ENCODE assay signal across 16 cellular contexts in genomic region chr18:9092665-9093064, GRCh38. TPM values are rescaled to one million over a fixed set of nuclear protein-coding genes. Genes with fewer than 3 reads are reported as not detected.
DNase-seq lines count a peak whose midpoint lies in the region; ATAC-seq and TF ChIP-seq lines count a peak whose summit lies in the region.
"Had no signal": no experiment of that assay in that cellular context is flagged by ENCODE, and none has a peak within 500 bp of the region (broad histone marks: within the 10 kb centered on the region; RNA-seq: fewer than 3 reads in every experiment).

No MANE protein-coding gene starts in this region.

- H3K36me3 Mint-ChIP-seq in CD4-positive, alpha-beta T cell (ENCODE audit: low read depth), result no peaks in the 10 kb centered on the region
- peaks cover 22% of the 10 kb centered on the region for H3K36me3 Mint-ChIP-seq in activated T-helper 2 cell treated with anti-CD3 and anti-CD28 coated beads, Interferon-gamma antibody, Interleukin-2, Interleukin-4, amounts not matched to agents 10 μg/mL and 5 μg/mL and 100 μg/mL, durations not matched to agents 14 hours and 24 hours and 36 hours (ENCODE audit: low read depth)

- ATAC-seq in CD4-positive, alpha-beta T cell (ENCODE audit: poor library complexity), result no peak
- no peak for ATAC-seq in GM18870 (IDR thresholded peaks at IDR 0.05; ENCODE audit: unreplicated experiment)

- H3K9me3 Mint-ChIP-seq in CD4-positive, alpha-beta T cell, result no peaks in the 10 kb centered on the region
- peaks cover 4% of the 10 kb centered on the region for H3K9me3 Mint-ChIP-seq in activated T-helper 2 cell treated with anti-CD3 and anti-CD28 coated beads, Interferon-gamma antibody, Interleukin-2, Interleukin-4, amounts not matched to agents 10 μg/mL and 5 μg/mL and 100 μg/mL, durations not matched to agents 14 hours and 24 hours and 36 hours

- CTCF ChIA-PET in CD4-positive, alpha-beta T cell (lab: Charles Lee), result interaction anchor here (1.4 to 2.0 kb wide), 2 partner anchors 9 to 19 kb away, joined by 3 to 6 read pairs; no protein-coding TSS in a partner anchor

- no peaks in the 10 kb centered on the region for H3K9me3 ChIP-seq in CD4-positive, alpha-beta T cell (ENCODE audit: control insufficient read depth, low read length)
- H3K9me3 ChIP-seq: HAP-1, thoracic aorta had no signal

- H3K4me3 Mint-ChIP-seq in CD4-positive, alpha-beta T cell, result no peak overlapping the region
- no peak overlapping the region for H3K4me3 Mint-ChIP-seq in activated T-helper 2 cell treated with anti-CD3 and anti-CD28 coated beads, Interferon-gamma antibody, Interleukin-2, Interleukin-4, amounts not matched to agents 10 μg/mL and 5 μg/mL and 100 μg/mL, durations not matched to agents 14 hours and 24 hours and 36 hours (ENCODE audit: low read depth)

- no peak for TF ChIP-seq POLR2A in erythroblast (IDR thresholded peaks at IDR 0.05; ENCODE audit: low read length)

- peak overlapping the region; percentile 50 for H3K27ac Mint-ChIP-seq in CD4-positive, alpha-beta T cell
- H3K27ac Mint-ChIP-seq in activated T-helper 2 cell treated with anti-CD3 and anti-CD28 coated beads, Interferon-gamma antibody, Interleukin-2, Interleukin-4, amounts not matched to agents 10 μg/mL and 5 μg/mL and 100 μg/mL, durations not matched to agents 14 hours and 24 hours and 36 hours, result peak overlapping the region; percentile 99

- H3K27me3 ChIP-seq in CD4-positive, alpha-beta T cell (ENCODE audit: control insufficient read depth, insufficient read depth, low read length), result no peaks in the 10 kb centered on the region
- H3K27me3 ChIP-seq: dorsolateral prefrontal cortex had no signal

- no peak overlapping the region for H3K27ac ChIP-seq in CD4-positive, alpha-beta T cell (ENCODE audit: low read depth, low read length)
- H3K27ac ChIP-seq: dorsolateral prefrontal cortex, thoracic aorta had no signal

- no peaks in the 10 kb centered on the region for H3K27me3 Mint-ChIP-seq in CD4-positive, alpha-beta T cell
- no peaks in the 10 kb centered on the region for H3K27me3 Mint-ChIP-seq in activated T-helper 2 cell treated with anti-CD3 and anti-CD28 coated beads, Interferon-gamma antibody, Interleukin-2, Interleukin-4, amounts not matched to agents 10 μg/mL and 5 μg/mL and 100 μg/mL, durations not matched to agents 14 hours and 24 hours and 36 hours (ENCODE audit: low read depth)

- intact Hi-C loops in CD4-positive, alpha-beta T cell (cut with DNase I, micrococcal nuclease), result no loop called here
- intact Hi-C loops in activated T-helper 2 cell treated with anti-CD3 and anti-CD28 coated beads, Interferon-gamma antibody, Interleukin-2, Interleukin-4, amounts not matched to agents 10 μg/mL and 5 μg/mL and 100 μg/mL, durations not matched to agents 14 hours and 24 hours and 36 hours (cut with micrococcal nuclease), result no loop called here

- DNase-seq in CD4-positive, alpha-beta T cell, result no peak
- DNase-seq in GF-D8 (lab: John Stamatoyannopoulos, UW) (peak; percentile 30), iris pigment epithelial cell (ENCODE audit: low read depth) (peak; percentile 68), erythroblast (lab: John Stamatoyannopoulos, UW) (no peak), NCI-H2029 treated with DMSO at 0.1 percent for 48 hours (lab: John Stamatoyannopoulos, UW) (no peak)
- no peak for DNase-seq in activated T-helper 2 cell treated with anti-CD3 and anti-CD28 coated beads, Interferon-gamma antibody, Interleukin-2, Interleukin-4, amounts not matched to agents 10 μg/mL and 5 μg/mL and 100 μg/mL, durations not matched to agents 14 hours and 24 hours and 36 hours (ENCODE audit: low spot score)
- no peak for DNase-seq in NK-92 treated with Interleukin-12 subunit alpha and Interleukin-12 subunit beta, amount 100 ng/mL, for 24 hours (lab: John Stamatoyannopoulos, UW)
- DNase-seq: activated CD8-positive, alpha-beta memory T cell treated with anti-CD3 and anti-CD28 coated beads for 24 hours; amniotic stem cell; dorsolateral prefrontal cortex; kidney; MM.1S; NCI-H2171 treated with DMSO at 0.1 percent for 48 hours had no signal

- H3K4me1 Mint-ChIP-seq in CD4-positive, alpha-beta T cell (ENCODE audit: low read depth), result peaks cover 68% of the 10 kb centered on the region
- H3K4me1 Mint-ChIP-seq in activated T-helper 2 cell treated with anti-CD3 and anti-CD28 coated beads, Interferon-gamma antibody, Interleukin-2, Interleukin-4, amounts not matched to agents 10 μg/mL and 5 μg/mL and 100 μg/mL, durations not matched to agents 14 hours and 24 hours and 36 hours (ENCODE audit: low read depth), result peaks cover 74% of the 10 kb centered on the region

- POLR2A ChIA-PET in CD4-positive, alpha-beta T cell (lab: Charles Lee), result interaction anchor here (1.2 to 1.6 kb wide), 2 partner anchors 9 kb away, joined by 5 read pairs; no protein-coding TSS in a partner anchor

- no peak for TF ChIP-seq CTCF in CD4-positive, alpha-beta T cell (IDR thresholded peaks at IDR 0.05)

RNA-seq across cellular contexts. Expression of gene NDUFV2, which starts 9.8 kb away (rescaled TPM):
- 100 to 1,000 TPM; 230 to 231 TPM for total RNA-seq in CD4-positive, alpha-beta T cell
- total RNA-seq in activated T-helper 2 cell treated with anti-CD3 and anti-CD28 coated beads, Interferon-gamma antibody, Interleukin-2, Interleukin-4, amounts not matched to agents 10 μg/mL and 5 μg/mL and 100 μg/mL, durations not matched to agents 14 hours and 24 hours and 36 hours, result 329 and 341 TPM in 2 replicates

RNA-seq across cellular contexts. Expression of gene ANKRD12, which starts 43.9 kb away (rescaled TPM):
- total RNA-seq in CD4-positive, alpha-beta T cell, result 100 to 1,000 TPM; 160 to 164 TPM
- total RNA-seq in activated T-helper 2 cell treated with anti-CD3 and anti-CD28 coated beads, Interferon-gamma antibody, Interleukin-2, Interleukin-4, amounts not matched to agents 10 μg/mL and 5 μg/mL and 100 μg/mL, durations not matched to agents 14 hours and 24 hours and 36 hours, result 66.0 and 68.7 TPM in 2 replicates

Comparison
In these comparisons a context has a peak if more than half of its experiments do, and no peak if none do; other contexts are left out.
1. DNase-seq: peak in GF-D8 (single experiment) and iris pigment epithelial cell (single experiment); none in CD4-positive, alpha-beta T cell (0 of 10), activated T-helper 2 cell treated with anti-CD3 and anti-CD28 coated beads, Interferon-gamma antibody, Interleukin-2, Interleukin-4, amounts not matched to agents 10 μg/mL and 5 μg/mL and 100 μg/mL, durations not matched to agents 14 hours and 24 hours and 36 hours (single experiment), erythroblast (0 of 2), NK-92 treated with Interleukin-12 subunit alpha and Interleukin-12 subunit beta, amount 100 ng/mL, for 24 hours (single experiment) and NCI-H2029 treated with DMSO at 0.1 percent for 48 hours (single experiment).